Comparison of ENCODE assay signal across 14 cellular contexts in the genomic region with DNA sequence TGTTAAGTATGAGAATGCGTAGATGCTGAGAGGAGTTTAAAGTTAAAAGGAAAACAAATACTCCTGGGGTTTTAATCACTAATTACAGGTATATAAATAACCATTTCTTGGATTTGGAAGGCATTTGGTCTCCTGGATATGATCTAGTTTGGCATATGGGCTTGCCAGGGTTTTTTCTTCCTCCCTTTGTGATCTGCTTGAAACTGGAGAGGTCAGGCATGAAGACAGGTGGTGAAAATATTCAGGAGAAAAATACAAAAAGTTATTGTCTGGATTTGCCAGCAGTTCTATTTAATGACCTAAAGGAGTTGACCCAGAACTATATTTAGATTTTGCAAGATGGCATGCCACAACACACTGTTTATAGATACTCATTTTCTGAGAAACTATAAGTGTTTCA.
"Had no signal": no experiment of that assay in that cellular context is flagged by ENCODE, and none has a peak within 500 bp of the region (broad histone marks: within the 10 kb centered on the region; RNA-seq: fewer than 3 reads in every experiment).

No MANE protein-coding gene starts in this region.

- H3K4me3 ChIP-seq: esophagus muscularis mucosa, gastroesophageal sphincter, heart right ventricle, skin epidermis, tibial nerve, vagina had no signal

- H3K36me3 ChIP-seq: esophagus muscularis mucosa, gastroesophageal sphincter, heart right ventricle, tibial nerve, vagina had no signal

- H3K9me3 ChIP-seq: esophagus muscularis mucosa, gastroesophageal sphincter, heart right ventricle, tibial nerve, vagina had no signal

- H3K4me1 ChIP-seq: heart right ventricle had no signal

- H3K27ac ChIP-seq: esophagus muscularis mucosa, gastroesophageal sphincter, heart right ventricle, skin epidermis, tibial nerve, vagina had no signal

- DNase-seq: activated CD4-positive, alpha-beta T cell treated with anti-CD3 and anti-CD28 coated beads, Interleukin-2, amount 50 U/mL, for 4 hours; activated gamma-delta T cell; dermis blood vessel endothelial cell; effector memory CD4-positive, alpha-beta T cell; heart right ventricle; immature natural killer cell; kidney glomerular epithelial cell; left ventricle myocardium superior; naive B cell had no signal

- ATAC-seq: gastroesophageal sphincter, heart right ventricle, left ventricle myocardium superior had no signal

- H3K27me3 ChIP-seq: esophagus muscularis mucosa, gastroesophageal sphincter, heart right ventricle, tibial nerve, vagina had no signal
